Comparison of ENCODE assay signal across 12 cellular contexts in genomic region chr9:109912726-109913460, GRCh38.
DNase-seq lines count a peak whose midpoint lies in the region; ATAC-seq, FAIRE-seq and TF ChIP-seq lines count a peak whose summit lies in the region.
"Had no signal": no experiment of that assay in that cellular context is flagged by ENCODE, and none has a peak within 500 bp of the region (broad histone marks: within the 10 kb centered on the region; RNA-seq: fewer than 3 reads in every experiment).

No MANE protein-coding gene starts in this region.

- H3K36me3 Mint-ChIP-seq in stimulated activated effector memory CD8-positive, alpha-beta T cell treated with anti-CD3 and anti-CD28 coated beads, Interleukin-12 subunit alpha, Interleukin-12 subunit beta, amount 100 ng/mL, for 72 hours = no peaks in the 10 kb centered on the region
- H3K36me3 Mint-ChIP-seq: activated naive CD8-positive, alpha-beta T cell had no signal

- FAIRE-seq in endothelial cell of umbilical vein (lab: Jason Lieb, UNC) = no peak
- FAIRE-seq: frontal cortex had no signal

- dilution Hi-C loops in endothelial cell of umbilical vein (cut with MboI; ENCODE audit: extremely low pct_ligation_motif_present, low sequenced_read_pairs) = loop anchor here (25.0 kb wide), 1 partner anchor 249 kb away; no protein-coding TSS in a partner anchor

- H3K27ac ChIP-seq in endothelial cell of umbilical vein (ENCODE audit: insufficient read depth, low read depth, low read length) (peak overlapping the region; percentile 100), coronary artery (peak overlapping the region in 1 of 2 donors; percentile 62)
- H3K27ac ChIP-seq: VCaP had no signal

- no peak overlapping the region for H2AFZ ChIP-seq in endothelial cell of umbilical vein (ENCODE audit: low read depth, low read length)

- H3K79me2 ChIP-seq in endothelial cell of umbilical vein (ENCODE audit: control insufficient read depth, insufficient read depth, low read length) = no peaks in the 10 kb centered on the region

- TSS peak; percentile 35 for BruUV-seq in endothelial cell of umbilical vein (replicated peaks; lab: Mats Ljungman, UMichigan)

- H3K4me1 ChIP-seq in endothelial cell of umbilical vein (ENCODE audit: control insufficient read depth, extremely low read depth, insufficient read depth, low read length) = peaks cover 56% of the 10 kb centered on the region

- H3K27ac Mint-ChIP-seq in stimulated activated effector memory CD8-positive, alpha-beta T cell treated with anti-CD3 and anti-CD28 coated beads, Interleukin-12 subunit alpha, Interleukin-12 subunit beta, amount 100 ng/mL, for 72 hours = no peak overlapping the region
- H3K27ac Mint-ChIP-seq: activated naive CD8-positive, alpha-beta T cell; nephron had no signal

- H3K9me3 Mint-ChIP-seq in stimulated activated effector memory CD8-positive, alpha-beta T cell treated with anti-CD3 and anti-CD28 coated beads, Interleukin-12 subunit alpha, Interleukin-12 subunit beta, amount 100 ng/mL, for 72 hours = no peaks in the 10 kb centered on the region
- H3K9me3 Mint-ChIP-seq: nephron had no signal

- ATAC-seq in GM18909 (IDR thresholded peaks at IDR 0.05; ENCODE audit: poor library complexity, unreplicated experiment) (peak; percentile 50), HG03108 (IDR thresholded peaks at IDR 0.05; ENCODE audit: unreplicated experiment) (peak; percentile 51)
- ATAC-seq in stimulated activated effector memory CD8-positive, alpha-beta T cell treated with anti-CD3 and anti-CD28 coated beads, Interleukin-12 subunit alpha, Interleukin-12 subunit beta, amount 100 ng/mL, for 72 hours = peak; percentile 27

- peak; percentile 66 for DNase-seq in endothelial cell of umbilical vein (ENCODE audit: low read depth, low spot score)
- no peak for DNase-seq in stimulated activated effector memory CD8-positive, alpha-beta T cell treated with anti-CD3 and anti-CD28 coated beads, Interleukin-12 subunit alpha, Interleukin-12 subunit beta, amount 100 ng/mL, for 72 hours (ENCODE audit: low spot score in 2 of 2)
- DNase-seq in coronary artery (ENCODE audit: low spot score) = no peak
- no peak for DNase-seq in DMS53 (lab: John Stamatoyannopoulos, UW)
- DNase-seq in NK-92 (lab: John Stamatoyannopoulos, UW; ENCODE audit: unreplicated experiment) = no peak
- DNase-seq: NCI-H1436 had no signal

- H3K27me3 ChIP-seq in endothelial cell of umbilical vein (ENCODE audit: control insufficient read depth in 2 of 2, insufficient read depth in 2 of 2, low read length in 2 of 2) = no peaks in the 10 kb centered on the region

- intact Hi-C loops in endothelial cell of umbilical vein (cut with micrococcal nuclease) = loop anchor here (1.0 kb wide), 7 partner anchors 56 to 202 kb away; no protein-coding TSS in a partner anchor

- no peak overlapping the region for H3K4me3 Mint-ChIP-seq in stimulated activated effector memory CD8-positive, alpha-beta T cell treated with anti-CD3 and anti-CD28 coated beads, Interleukin-12 subunit alpha, Interleukin-12 subunit beta, amount 100 ng/mL, for 72 hours
- H3K4me3 Mint-ChIP-seq: activated naive CD8-positive, alpha-beta T cell; nephron had no signal

- H3K4me2 ChIP-seq in endothelial cell of umbilical vein (ENCODE audit: insufficient read depth, low read length) = peak overlapping the region; percentile 39

- no peaks in the 10 kb centered on the region for H4K20me1 ChIP-seq in endothelial cell of umbilical vein (replicated peaks; ENCODE audit: control insufficient read depth, extremely low read depth, insufficient read depth, low read length)

- POLR2A ChIA-PET in endothelial cell of umbilical vein (lab: Charles Lee) = interaction anchor here (0.6 to 3.0 kb wide), 6 partner anchors 10 to 144 kb away, joined by 3 to 13 read pairs (median 4); no protein-coding TSS in a partner anchor

- H3K9ac ChIP-seq in endothelial cell of umbilical vein (replicated peaks; ENCODE audit: extremely low read depth, insufficient read depth, low read length) = peak overlapping the region; percentile 93

- H3K9me3 ChIP-seq in endothelial cell of umbilical vein (replicated peaks; ENCODE audit: control insufficient read depth, insufficient read depth, low read length) = no peaks in the 10 kb centered on the region

- no peak for TF ChIP-seq CTCF in endothelial cell of umbilical vein (IDR thresholded peaks at IDR 0.05; ENCODE audit: extremely low read depth in 1 of 2, insufficient read depth in 1 of 2, low read depth in 1 of 2, low read length in 2 of 2)
- TF ChIP-seq CTCF in coronary artery (IDR thresholded peaks at IDR 0.05) = no peak

- no peak for TF ChIP-seq POLR2A in endothelial cell of umbilical vein (IDR thresholded peaks at IDR 0.05; ENCODE audit: low read depth, low read length)

- peaks cover 4% of the 10 kb centered on the region for H3K4me1 Mint-ChIP-seq in stimulated activated effector memory CD8-positive, alpha-beta T cell treated with anti-CD3 and anti-CD28 coated beads, Interleukin-12 subunit alpha, Interleukin-12 subunit beta, amount 100 ng/mL, for 72 hours

- no peaks in the 10 kb centered on the region for H3K36me3 ChIP-seq in endothelial cell of umbilical vein (ENCODE audit: control insufficient read depth in 2 of 2, extremely low read depth in 1 of 2, insufficient read depth in 2 of 2, low read length in 2 of 2)

- H3K4me3 ChIP-seq in endothelial cell of umbilical vein (replicated peaks in 1 of 3; ENCODE audit: insufficient read depth in 1 of 3, low read depth in 1 of 3, low read length in 3 of 3) (no peak overlapping the region), coronary artery (no peak overlapping the region)

- no peaks in the 10 kb centered on the region for H3K9me1 ChIP-seq in endothelial cell of umbilical vein (replicated peaks; ENCODE audit: control insufficient read depth, extremely low read depth, insufficient read depth, low read length)

- CTCF ChIA-PET in endothelial cell of umbilical vein (lab: Charles Lee) = interaction anchor here (1.1 to 2.4 kb wide), 10 partner anchors 9 to 220 kb away, joined by 3 to 15 read pairs (median 6); no protein-coding TSS in a partner anchor

TF ChIP-seq in endothelial cell of umbilical vein, 7 proteins besides CTCF, POLR2A, EP300 and RAD21:
- no peak for TF ChIP-seq GATA2 (IDR thresholded peaks at IDR 0.05; ENCODE audit: insufficient read depth, insufficient read length, low read depth, low read length)
- no peak for TF ChIP-seq EZH2 (IDR thresholded peaks at IDR 0.05; ENCODE audit: borderline replicate concordance, low read depth, low read length, severe bottlenecking)
- TF ChIP-seq MYC (IDR thresholded peaks at IDR 0.05; ENCODE audit: low read depth, low read length) = no peak
- no peak for TF ChIP-seq JUN (IDR thresholded peaks at IDR 0.05; ENCODE audit: borderline replicate concordance, insufficient read depth, insufficient read length, low read depth)
- TF ChIP-seq FOS (IDR thresholded peaks at IDR 0.05; ENCODE audit: borderline replicate concordance, insufficient read depth, low read length) = no peak
- no peak for TF ChIP-seq POLR2AphosphoS5 (IDR thresholded peaks at IDR 0.05; ENCODE audit: insufficient read depth, low read depth, low read length)
- TF ChIP-seq MAX (IDR thresholded peaks at IDR 0.05; ENCODE audit: insufficient read depth, insufficient read length) = no peak
